24 cellular contexts compared by ENCODE assay signal in the genomic region with DNA sequence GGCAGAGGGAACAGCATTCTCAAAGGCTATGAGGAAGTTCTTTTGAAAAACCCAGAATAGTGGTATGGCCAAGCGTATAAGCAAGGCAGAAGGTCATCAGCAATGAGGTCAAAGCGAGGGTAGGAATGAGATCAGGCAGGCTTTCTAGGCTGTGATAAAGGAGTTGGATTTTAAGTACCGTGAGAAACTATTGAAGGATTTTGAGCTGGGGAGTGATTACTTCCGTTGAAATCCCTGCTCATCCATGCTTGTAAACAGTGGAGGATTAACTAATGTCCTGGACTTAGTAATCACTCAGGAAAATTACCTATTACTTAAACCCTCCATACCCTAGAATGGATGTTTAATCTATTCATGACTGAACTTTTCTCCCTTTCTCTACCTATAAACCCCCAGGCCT.
"Had no signal": no experiment of that assay in that cellular context is flagged by ENCODE, and none has a peak within 500 bp of the region (broad histone marks: within the 10 kb centered on the region; RNA-seq: fewer than 3 reads in every experiment).

No MANE protein-coding gene starts in this region.

- H3K4me3 ChIP-seq: ascending aorta, coronary artery, lower lobe of right lung, sigmoid colon, suprapubic skin, tibial artery had no signal

- H3K27me3 Mint-ChIP-seq: activated naive CD8-positive, alpha-beta T cell treated with anti-CD3 and anti-CD28 coated beads, Interleukin-2, amount 10 ng/mL, durations not matched to agents 7 days and 5 days; brain; stimulated activated memory B cell treated with anti-CD40 and anti-IgM and Interleukin-4, amounts not matched to agents 10 μg/mL and 1 μg/mL and 100 μg/mL, for 72 hours; T-cell had no signal

- DNase-seq: activated CD4-positive, alpha-beta T cell treated with anti-CD3 and anti-CD28 coated beads for 4 hours; activated CD4-positive, alpha-beta T cell treated with anti-CD3 and anti-CD28 coated beads, Interleukin-2, amount 50 U/mL, for 4 hours; activated CD4-positive, CD25-positive, alpha-beta regulatory T cell; activated naive CD4-positive, alpha-beta T cell treated with anti-CD3 and anti-CD28 coated beads for 36 hours; activated naive CD8-positive, alpha-beta T cell treated with anti-CD3 and anti-CD28 coated beads, Interleukin-2, amount 10 ng/mL, durations not matched to agents 7 days and 5 days; effector memory CD8-positive, alpha-beta T cell; foreskin fibroblast; hypothalamus; immature natural killer cell; kidney; lower lobe of right lung; mesenchymal stem cell; small intestine; stimulated activated CD4-positive, alpha-beta T cell treated with anti-CD3 and anti-CD28 coated beads, Interleukin-4, amount 100 ng/mL, for 4 hours; T-cell; tibial artery had no signal

- FAIRE-seq: kidney, small intestine had no signal

- ATAC-seq: effector memory CD8-positive, alpha-beta T cell; left lobe of liver; lower lobe of right lung; natural killer cell treated with Interleukin-12 subunit alpha and Interleukin-12 subunit beta and Interleukin-15 and Interleukin-18, amount 100 ng/mL, for 72 hours; stimulated activated memory B cell treated with anti-CD40 and anti-IgM and Interleukin-4, amounts not matched to agents 10 μg/mL and 1 μg/mL and 100 μg/mL, for 72 hours; T-cell had no signal

- H3K4me3 Mint-ChIP-seq: activated naive CD4-positive, alpha-beta T cell treated with anti-CD3 and anti-CD28 coated beads for 36 hours; activated naive CD8-positive, alpha-beta T cell treated with anti-CD3 and anti-CD28 coated beads, Interleukin-2, amount 10 ng/mL, durations not matched to agents 7 days and 5 days; brain; effector memory CD8-positive, alpha-beta T cell; immature natural killer cell; natural killer cell treated with Interleukin-12 subunit alpha and Interleukin-12 subunit beta and Interleukin-15 and Interleukin-18, amount 100 ng/mL, for 72 hours; stimulated activated memory B cell treated with anti-CD40 and anti-IgM and Interleukin-4, amounts not matched to agents 10 μg/mL and 1 μg/mL and 100 μg/mL, for 72 hours; T-cell had no signal

- H3K9me3 ChIP-seq: ascending aorta, lower lobe of right lung, sigmoid colon, suprapubic skin, tibial artery had no signal

- H3K36me3 Mint-ChIP-seq: brain; natural killer cell treated with Interleukin-12 subunit alpha and Interleukin-12 subunit beta and Interleukin-15 and Interleukin-18, amount 100 ng/mL, for 72 hours had no signal

- H3K27me3 ChIP-seq: ascending aorta, sigmoid colon, tibial artery had no signal

- H3K4me1 Mint-ChIP-seq: immature natural killer cell had no signal

- H3K9me3 Mint-ChIP-seq: effector memory CD8-positive, alpha-beta T cell; immature natural killer cell; T-cell had no signal

- H3K4me1 ChIP-seq: sigmoid colon had no signal

- H3K27ac Mint-ChIP-seq: activated naive CD4-positive, alpha-beta T cell treated with anti-CD3 and anti-CD28 coated beads for 36 hours; activated naive CD8-positive, alpha-beta T cell treated with anti-CD3 and anti-CD28 coated beads, Interleukin-2, amount 10 ng/mL, durations not matched to agents 7 days and 5 days; effector memory CD8-positive, alpha-beta T cell; natural killer cell treated with Interleukin-12 subunit alpha and Interleukin-12 subunit beta and Interleukin-15 and Interleukin-18, amount 100 ng/mL, for 72 hours; stimulated activated memory B cell treated with anti-CD40 and anti-IgM and Interleukin-4, amounts not matched to agents 10 μg/mL and 1 μg/mL and 100 μg/mL, for 72 hours; T-cell had no signal

- H3K36me3 ChIP-seq: sigmoid colon, suprapubic skin had no signal
